In genomic region chr2:7405861-7406715, GRCh38 we compare ENCODE assay signal across 26 cellular contexts.
"Had no signal": no experiment of that assay in that cellular context is flagged by ENCODE, and none has a peak within 500 bp of the region (broad histone marks: within the 10 kb centered on the region; RNA-seq: fewer than 3 reads in every experiment).

No MANE protein-coding gene starts in this region.

- H3K36me3 ChIP-seq: adrenal gland, ascending aorta, brain microvascular endothelial cell, colonic mucosa, left lung, right lobe of liver, thoracic aorta, vagina had no signal

- H3K36me3 Mint-ChIP-seq: activated naive CD4-positive, alpha-beta T cell treated with anti-CD3 and anti-CD28 coated beads, Interleukin-2, amount 50 U/mL, for 72 hours; mesothelial cell of epicardium; natural killer cell treated with Interleukin-12 subunit alpha and Interleukin-12 subunit beta and Interleukin-15 and Interleukin-18, amount 100 ng/mL, for 72 hours; stimulated activated naive B cell treated with anti-CD40 and anti-IgM and Interleukin-4, amounts not matched to agents 10 μg/mL and 1 μg/mL and 100 μg/mL, for 72 hours; type B pancreatic cell; WTC11 had no signal

- H3K4me2 ChIP-seq: smooth muscle cell had no signal

- H3K4me3 Mint-ChIP-seq: activated T-helper 17 cell treated with anti-CD3 and anti-CD28 coated beads, Interleukin-2, amount 50 U/mL, for 72 hours; mesothelial cell of epicardium; natural killer cell treated with Interleukin-12 subunit alpha and Interleukin-12 subunit beta and Interleukin-15 and Interleukin-18, amount 100 ng/mL, for 72 hours; stimulated activated naive B cell treated with anti-CD40 and anti-IgM and Interleukin-4, amounts not matched to agents 10 μg/mL and 1 μg/mL and 100 μg/mL, for 72 hours; type B pancreatic cell; WTC11 had no signal

- H2AFZ ChIP-seq: parathyroid adenoma had no signal

- H3K79me2 ChIP-seq: parathyroid adenoma had no signal

- H3K4me3 ChIP-seq: adrenal gland, ascending aorta, colonic mucosa, left lung, right lobe of liver, smooth muscle cell, thoracic aorta, vagina had no signal

- H3K4me1 ChIP-seq: adrenal gland, ascending aorta, colonic mucosa, foreskin keratinocyte, left lung, parathyroid adenoma, right lobe of liver, vagina had no signal

- H3K27me3 ChIP-seq: ascending aorta, brain microvascular endothelial cell, colonic mucosa, foreskin keratinocyte, right lobe of liver, vagina had no signal

- H3K4me1 Mint-ChIP-seq: stimulated activated naive B cell treated with anti-CD40 and anti-IgM and Interleukin-4, amounts not matched to agents 10 μg/mL and 1 μg/mL and 100 μg/mL, for 72 hours had no signal

- ATAC-seq: activated naive CD4-positive, alpha-beta T cell treated with anti-CD3 and anti-CD28 coated beads, Interleukin-2, amount 50 U/mL, for 72 hours; activated T-helper 17 cell treated with anti-CD3 and anti-CD28 coated beads, Interleukin-2, amount 50 U/mL, for 72 hours; foreskin keratinocyte; left lung; natural killer cell treated with Interleukin-12 subunit alpha and Interleukin-12 subunit beta and Interleukin-15 and Interleukin-18, amount 100 ng/mL, for 72 hours; right lobe of liver; stimulated activated naive B cell treated with anti-CD40 and anti-IgM and Interleukin-4, amounts not matched to agents 10 μg/mL and 1 μg/mL and 100 μg/mL, for 72 hours; WTC11 had no signal

- DNase-seq: activated T-cell treated with anti-CD3 and anti-CD28 coated beads, Interleukin-2, amount 50 U/mL, for 1 hour; adrenal gland; brain microvascular endothelial cell; central memory CD4-positive, alpha-beta T cell; colonic mucosa; foreskin keratinocyte; hippocampal formation; kidney glomerular epithelial cell; left lung; mammary epithelial cell; right lobe of liver; stimulated activated CD4-positive, alpha-beta T cell treated with anti-CD3 and anti-CD28 coated beads, Interleukin-15, amount 100 ng/mL, for 24 hours; stimulated activated CD8-positive, alpha-beta memory T cell treated with anti-CD3 and anti-CD28 coated beads, Interleukin-4, amount 100 ng/mL, for 48 hours; stimulated activated naive B cell treated with anti-CD40 and anti-IgM and Interleukin-4, amounts not matched to agents 10 μg/mL and 1 μg/mL and 100 μg/mL, for 72 hours; T1000 had no signal

- H3K27ac Mint-ChIP-seq: activated naive CD4-positive, alpha-beta T cell treated with anti-CD3 and anti-CD28 coated beads, Interleukin-2, amount 50 U/mL, for 72 hours; activated T-helper 17 cell treated with anti-CD3 and anti-CD28 coated beads, Interleukin-2, amount 50 U/mL, for 72 hours; mesothelial cell of epicardium; natural killer cell treated with Interleukin-12 subunit alpha and Interleukin-12 subunit beta and Interleukin-15 and Interleukin-18, amount 100 ng/mL, for 72 hours; stimulated activated naive B cell treated with anti-CD40 and anti-IgM and Interleukin-4, amounts not matched to agents 10 μg/mL and 1 μg/mL and 100 μg/mL, for 72 hours; type B pancreatic cell; WTC11 had no signal

- H3K9me3 ChIP-seq: adrenal gland, ascending aorta, colonic mucosa, left lung, right lobe of liver, thoracic aorta, vagina had no signal

- H3K9ac ChIP-seq: parathyroid adenoma had no signal

- H3K9me3 Mint-ChIP-seq: activated naive CD4-positive, alpha-beta T cell treated with anti-CD3 and anti-CD28 coated beads, Interleukin-2, amount 50 U/mL, for 72 hours; activated T-helper 17 cell treated with anti-CD3 and anti-CD28 coated beads, Interleukin-2, amount 50 U/mL, for 72 hours; mesothelial cell of epicardium; natural killer cell treated with Interleukin-12 subunit alpha and Interleukin-12 subunit beta and Interleukin-15 and Interleukin-18, amount 100 ng/mL, for 72 hours; stimulated activated naive B cell treated with anti-CD40 and anti-IgM and Interleukin-4, amounts not matched to agents 10 μg/mL and 1 μg/mL and 100 μg/mL, for 72 hours; type B pancreatic cell; WTC11 had no signal

- H3K27ac ChIP-seq: adrenal gland, ascending aorta, brain microvascular endothelial cell, colonic mucosa, foreskin keratinocyte, left lung, parathyroid adenoma, right lobe of liver, thoracic aorta, vagina had no signal
